In the genomic region with DNA sequence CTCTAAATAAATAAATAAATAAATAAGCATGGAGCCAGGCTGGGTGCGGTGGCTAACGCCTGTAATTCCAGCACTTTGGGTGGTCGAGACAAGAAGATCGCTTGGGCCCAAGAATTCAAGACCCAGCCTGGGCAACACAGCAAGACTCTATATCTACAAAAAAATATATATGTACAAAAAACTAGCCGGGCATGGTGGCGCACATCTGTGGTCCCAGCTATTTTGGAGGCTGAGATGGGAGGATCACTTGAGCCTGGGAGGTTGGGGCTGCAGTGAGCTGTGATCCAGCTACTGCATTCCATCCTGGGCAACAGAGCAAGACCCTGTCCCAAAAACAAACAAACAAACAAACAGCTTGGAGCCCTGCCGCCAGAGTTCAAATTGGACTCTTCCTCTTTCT, we compare ENCODE assay signal across 31 cellular contexts. TPM values are rescaled to one million over a fixed set of nuclear protein-coding genes. Genes with fewer than 3 reads are reported as not detected.
"Had no signal": no experiment of that assay in that cellular context is flagged by ENCODE, and none has a peak within 500 bp of the region (broad histone marks: within the 10 kb centered on the region; RNA-seq: fewer than 3 reads in every experiment).

No MANE protein-coding gene starts in this region.

- H3K9me3 ChIP-seq: breast epithelium, esophagus muscularis mucosa, heart left ventricle, mucosa of descending colon, pancreas, prostate gland, thyroid gland, upper lobe of right lung had no signal

- ATAC-seq: activated CD4-positive, alpha-beta T cell treated with anti-CD3 and anti-CD28 coated beads for 36 hours; activated naive CD4-positive, alpha-beta T cell treated with anti-CD3 and anti-CD28 coated beads, Interleukin-2, amount 50 U/mL, for 72 hours; foreskin keratinocyte; heart left ventricle; mucosa of descending colon; pancreas; sciatic nerve; stimulated activated effector memory CD8-positive, alpha-beta T cell treated with anti-CD3 and anti-CD28 coated beads, Interleukin-12 subunit alpha, Interleukin-12 subunit beta, amount 100 ng/mL, for 72 hours; stimulated activated naive CD8-positive, alpha-beta T cell treated with anti-CD3 and anti-CD28 coated beads, Interleukin-15, amount 100 ng/mL, for 72 hours; upper lobe of right lung had no signal

- DNase-seq: activated CD4-positive, alpha-beta T cell treated with anti-CD3 and anti-CD28 coated beads for 36 hours; activated CD4-positive, alpha-beta T cell treated with anti-CD3 and anti-CD28 coated beads, Interleukin-2, amount 50 U/mL, for 4 hours; activated CD4-positive, CD25-positive, alpha-beta regulatory T cell; activated CD8-positive, alpha-beta memory T cell treated with anti-CD3 and anti-CD28 coated beads, Interleukin-2, amount 50 U/mL, for 48 hours; activated gamma-delta T cell treated with Interleukin-2 at 50 U/mL for 16 hours; activated T-cell treated with anti-CD3 and anti-CD28 coated beads, Interleukin-2, amount 50 U/mL, for 24 hours; dermis blood vessel endothelial cell; effector CD4-positive, alpha-beta T cell; foreskin keratinocyte; heart left ventricle; hypothalamus; immature natural killer cell; kidney; mesendoderm; mucosa of descending colon; pancreas; retina; stimulated activated CD4-positive, alpha-beta T cell treated with anti-CD3 and anti-CD28 coated beads, Interleukin-4, amount 100 ng/mL, for 24 hours; stimulated activated naive CD8-positive, alpha-beta T cell treated with anti-CD3 and anti-CD28 coated beads, Interleukin-15, amount 100 ng/mL, for 72 hours; T-helper 1 cell; thyroid gland; upper lobe of right lung had no signal

- H3K27ac ChIP-seq: breast epithelium, foreskin keratinocyte, thyroid gland had no signal

- H3K4me3 ChIP-seq: breast epithelium, esophagus muscularis mucosa, mucosa of descending colon, pancreas, prostate gland, skin epidermis, thyroid gland, upper lobe of right lung had no signal

- H3K27me3 ChIP-seq: breast epithelium, esophagus muscularis mucosa, foreskin keratinocyte, heart left ventricle, pancreas, thyroid gland, upper lobe of right lung had no signal

- H3K36me3 ChIP-seq: breast epithelium, heart left ventricle, pancreas, prostate gland, thyroid gland, upper lobe of right lung had no signal

- H3K4me1 ChIP-seq: foreskin keratinocyte, prostate gland had no signal

RNA-seq across cellular contexts. Expression of gene MIA, which starts 27.8 kb away (rescaled TPM):
- total RNA-seq: activated CD8-positive, alpha-beta memory T cell treated with anti-CD3 and anti-CD28 coated beads for 36 hours; activated naive CD4-positive, alpha-beta T cell treated with anti-CD3 and anti-CD28 coated beads, Interleukin-2, amount 50 U/mL, for 72 hours; myocyte; thyroid gland; upper lobe of right lung had no signal
- polyA plus RNA-seq: immature natural killer cell had no signal
